Comparison of ENCODE assay signal across 8 cellular contexts in the genomic region with DNA sequence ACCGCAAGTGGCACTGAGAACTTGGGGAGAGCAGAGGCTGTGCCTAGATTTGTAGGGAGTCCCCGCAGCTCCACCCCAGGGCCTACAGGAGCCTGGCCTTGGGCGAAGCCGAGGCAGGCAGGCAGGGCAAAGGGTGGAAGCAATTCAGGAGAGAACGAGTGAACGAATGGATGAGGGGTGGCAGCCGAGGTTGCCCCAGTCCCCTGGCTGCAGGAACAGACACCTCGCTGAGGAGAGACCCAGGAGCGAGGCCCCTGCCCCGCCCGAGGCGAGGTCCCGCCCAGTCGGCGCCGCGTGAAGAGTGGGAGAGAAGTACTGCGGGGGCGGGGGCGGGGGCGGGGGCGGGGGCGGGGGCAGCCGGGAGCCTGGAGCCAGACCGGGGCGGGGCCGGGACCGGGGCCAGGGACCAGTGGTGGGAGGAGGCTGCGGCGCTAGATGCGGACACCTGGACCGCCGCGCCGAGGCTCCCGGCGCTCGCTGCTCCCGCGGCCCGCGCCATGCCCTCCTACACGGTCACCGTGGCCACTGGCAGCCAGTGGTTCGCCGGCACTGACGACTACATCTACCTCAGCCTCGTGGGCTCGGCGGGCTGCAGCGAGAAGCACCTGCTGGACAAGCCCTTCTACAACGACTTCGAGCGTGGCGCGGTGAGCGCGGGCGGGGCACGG. TPM values are rescaled to one million over a fixed set of nuclear protein-coding genes. Genes with fewer than 3 reads are reported as not detected.
DNase-seq lines count a peak whose midpoint lies in the region; ATAC-seq and TF ChIP-seq lines count a peak whose summit lies in the region.

TSS of gene ALOX5 (plus strand) at position 434 of the 668 bp plus-strand sequence. CDS start at position 498, 64 bp downstream.

- H3K27me3 ChIP-seq in HUES64 (ENCODE audit: insufficient read depth, low read length) (peaks cover 72% of the 10 kb centered on the region), lower lobe of right lung (ENCODE audit: low read depth) (peaks cover 42% of the 10 kb centered on the region), thoracic aorta (replicated peaks; ENCODE audit: insufficient read depth) (no peaks in the 10 kb centered on the region)

- H3K9me3 ChIP-seq in HUES64 (ENCODE audit: insufficient read depth, low read depth, low read length) (no peaks in the 10 kb centered on the region), lower lobe of right lung (no peaks in the 10 kb centered on the region), thoracic aorta (no peaks in the 10 kb centered on the region)

- ATAC-seq in GM21515 (IDR thresholded peaks at IDR 0.05; ENCODE audit: unreplicated experiment) (peak; percentile 47), lower lobe of right lung (peak; percentile 92 to 94), thoracic aorta (ENCODE audit: insufficient number of reproducible peaks, low FRiP score, low read depth) (no peak)

- H3K4me1 ChIP-seq in HUES64 (ENCODE audit: insufficient read depth, low read length) (0 out of 2 replicates have a peak, but pooled peaks cover 6% of the 10 kb centered on the region), lower lobe of right lung (peaks cover 32% of the 10 kb centered on the region), thoracic aorta (ENCODE audit: control insufficient read depth in 1 of 2, low read depth in 2 of 2) (peaks cover 8 to 12% of the 10 kb centered on the region in 2 donors)

- TF ChIP-seq CTCF in GM10266 (IDR thresholded peaks at IDR 0.05; ENCODE audit: control insufficient read depth, insufficient read depth, low read depth, missing control alignments) (no peak), lower lobe of right lung (IDR thresholded peaks at IDR 0.05) (no peak), thoracic aorta (IDR thresholded peaks at IDR 0.05) (no peak)

- intact Hi-C loops in lower lobe of right lung (cut with DNase I), result no loop called here

- peak within 1 kb of the TSS; percentile 52 for H3K4me3 ChIP-seq in HUES64 (ENCODE audit: low read length)
- peak within 1 kb of the TSS; percentile 63 for H3K4me3 ChIP-seq in lower lobe of right lung
- peak within 1 kb of the TSS; percentile 69 for H3K4me3 ChIP-seq in thoracic aorta

- WGBS in HUES64, result 2% methylated on average over 56 of the region's 60 CpGs

- DNase-seq in GM10266 (ENCODE audit: extremely low spot score) (peak; percentile 73), SKM-1 (lab: John Stamatoyannopoulos, UW; ENCODE audit: unreplicated experiment) (peak; percentile 62), cerebellum (ENCODE audit: low spot score) (peak; percentile 68), lower lobe of right lung (peak; percentile 91), thoracic aorta (ENCODE audit: low spot score) (no peak), GDM1 (lab: John Stamatoyannopoulos, UW) (no peak)

- no peak within 1 kb of the TSS for H3K27ac ChIP-seq in HUES64 (ENCODE audit: low read depth, low read length)
- H3K27ac ChIP-seq in lower lobe of right lung, result peak within 1 kb of the TSS; percentile 84
- peak within 1 kb of the TSS in 1 of 2 donors; percentile 9 for H3K27ac ChIP-seq in thoracic aorta

- H3K36me3 ChIP-seq in HUES64 (ENCODE audit: insufficient read depth, low read length), result no peaks in the 10 kb centered on the region
- no peaks in the 10 kb centered on the region for H3K36me3 ChIP-seq in lower lobe of right lung
- no peaks in the 10 kb centered on the region for H3K36me3 ChIP-seq in thoracic aorta

- peak within 1 kb of the TSS; percentile 21; the same call in 1 of the 2 replicates for H3K9ac ChIP-seq in HUES64 (ENCODE audit: low read depth, low read length)

RNA-seq across cellular contexts. Expression of gene ALOX5, which starts in this region (rescaled TPM):
- polyA plus RNA-seq in HUES64 (2013, experiment 1 of 2), result 0.20 TPM
- polyA plus RNA-seq in HUES64 (2013, experiment 2 of 2), result 0.70 TPM
- total RNA-seq in cerebellum (2.0 TPM), lower lobe of right lung (222 TPM), thoracic aorta (10 to 100 TPM; 64.1 to 69.7 TPM)

Comparison
In these comparisons a context has a peak if more than half of its experiments do, and no peak if none do; other contexts are left out.
1. RNA of gene ALOX5 (total RNA-seq): 222 TPM in lower lobe of right lung (single experiment) and 64.1 to 69.7 TPM in thoracic aorta; 2.0 TPM in cerebellum (single experiment); every median in the first group is over 10 times any median in the second.
2. DNase-seq: peak in GM10266 (single experiment), SKM-1 (single experiment), cerebellum (single experiment) and lower lobe of right lung (single experiment); none in thoracic aorta (single experiment) and GDM1 (single experiment).
3. Peak in every context shown above with its lines, with median percentiles within 50 percentile points of each other: H3K4me3 ChIP-seq.